Comparison of ENCODE assay signal across 8 cellular contexts in genomic region chr9:136244116-136244775, GRCh38. TPM values are rescaled to one million over a fixed set of nuclear protein-coding genes. Genes with fewer than 3 reads are reported as not detected.
DNase-seq lines count a peak whose midpoint lies in the region; ATAC-seq, FAIRE-seq and TF ChIP-seq lines count a peak whose summit lies in the region.

No MANE protein-coding gene starts in this region.

- H4K91ac ChIP-seq in trophoblast cell (ENCODE audit: low read depth, low read length), result no peak overlapping the region

- H3K9me3 ChIP-seq in SU-DHL-6 (ENCODE audit: insufficient read depth, low read length), result no peaks in the 10 kb centered on the region
- no peaks in the 10 kb centered on the region for H3K9me3 ChIP-seq in trophoblast cell (ENCODE audit: insufficient read depth, low read depth, low read length)

- H3K27me3 ChIP-seq in SU-DHL-6 (ENCODE audit: low read length), result no peaks in the 10 kb centered on the region
- no peaks in the 10 kb centered on the region for H3K27me3 ChIP-seq in trophoblast cell (ENCODE audit: insufficient read depth, low read length)

- H3K9me3 Mint-ChIP-seq in central memory CD8-positive, alpha-beta T cell, result no peaks in the 10 kb centered on the region

- FAIRE-seq in frontal cortex (lab: Jason Lieb, UNC), result no peak

- H3K79me2 ChIP-seq in SU-DHL-6 (ENCODE audit: insufficient read depth, low read length), result peaks cover 60% of the 10 kb centered on the region
- no peaks in the 10 kb centered on the region for H3K79me2 ChIP-seq in trophoblast cell (ENCODE audit: control insufficient read depth, insufficient read depth, low read length, poor library complexity)

- peak overlapping the region; percentile 93 for H3K4me3 Mint-ChIP-seq in central memory CD8-positive, alpha-beta T cell

- peak; percentile 46 for ATAC-seq in central memory CD8-positive, alpha-beta T cell (replicated peaks; ENCODE audit: extremely low read depth, poor library complexity, severe bottlenecking)
- no peak for ATAC-seq in GM19324 (IDR thresholded peaks at IDR 0.05; ENCODE audit: low FRiP score, unreplicated experiment)
- ATAC-seq in GM19035 (IDR thresholded peaks at IDR 0.05; ENCODE audit: unreplicated experiment), result no peak

- WGBS in trophoblast cell (ENCODE audit: extremely low coverage, insufficient coverage, insufficient read length), result no CpG with 5 or more reads among the region's 9 CpGs

- H2BK5ac ChIP-seq in trophoblast cell (ENCODE audit: low read depth, low read length, poor library complexity), result no peak overlapping the region

- peak overlapping the region; percentile 94 for H3K27ac Mint-ChIP-seq in central memory CD8-positive, alpha-beta T cell (ENCODE audit: low read depth)

- no peaks in the 10 kb centered on the region for H4K20me1 ChIP-seq in SU-DHL-6 (ENCODE audit: low read depth, low read length)

- H3K23ac ChIP-seq in trophoblast cell (ENCODE audit: low read length), result no peak overlapping the region

- no peak overlapping the region for H2BK120ac ChIP-seq in trophoblast cell (ENCODE audit: insufficient read depth, low read length, poor library complexity)

- peaks cover 9 to 12% of the 10 kb centered on the region in 2 experiments for H3K4me1 ChIP-seq in trophoblast cell (ENCODE audit: control insufficient read depth in 1 of 2, insufficient read depth in 2 of 2, low read length in 2 of 2)

- peaks cover 37% of the 10 kb centered on the region for H3K4me1 Mint-ChIP-seq in central memory CD8-positive, alpha-beta T cell

- no peak overlapping the region for H4K8ac ChIP-seq in trophoblast cell (ENCODE audit: low read depth, low read length)

- H3K36me3 Mint-ChIP-seq in central memory CD8-positive, alpha-beta T cell (ENCODE audit: insufficient read depth), result peaks cover 11% of the 10 kb centered on the region

- H2AFZ ChIP-seq in SU-DHL-6 (ENCODE audit: low read depth, low read length, severe bottlenecking) (no peak overlapping the region), trophoblast cell (ENCODE audit: insufficient read depth, low read length, poor library complexity) (no peak overlapping the region)

- no peak overlapping the region for H3K14ac ChIP-seq in trophoblast cell (ENCODE audit: low read length)

- no peaks in the 10 kb centered on the region for H3K79me1 ChIP-seq in trophoblast cell (ENCODE audit: low read length)

- peak; percentile 82 for DNase-seq in activated effector memory CD4-positive, alpha-beta T cell treated with anti-CD3 and anti-CD28 coated beads, Interleukin-2, amount 50 U/mL, for 16 hours
- no peak for DNase-seq in activated effector memory CD4-positive, alpha-beta T cell treated with Interleukin-2 at 50 U/mL for 16 hours
- no peak for DNase-seq in central memory CD8-positive, alpha-beta T cell (ENCODE audit: low spot score in 2 of 2)
- DNase-seq in trophoblast cell (no peak), frontal cortex (ENCODE audit: low spot score in 2 of 2) (no peak)

- no peak overlapping the region for H3K4ac ChIP-seq in trophoblast cell (ENCODE audit: low read depth, low read length)

- no peaks in the 10 kb centered on the region for H3K9me2 ChIP-seq in SU-DHL-6 (replicated peaks; ENCODE audit: insufficient read depth, low read length)

- no peak overlapping the region for H4K12ac ChIP-seq in trophoblast cell (ENCODE audit: low read depth, low read length)

- H3K27me3 Mint-ChIP-seq in central memory CD8-positive, alpha-beta T cell, result no peaks in the 10 kb centered on the region

- H3K4me2 ChIP-seq in SU-DHL-6 (ENCODE audit: low read depth, low read length, poor library complexity, severe bottlenecking), result peak overlapping the region; percentile 94
- peak overlapping the region; percentile 81 for H3K4me2 ChIP-seq in trophoblast cell (ENCODE audit: low read length)

- H3K4me3 ChIP-seq in SU-DHL-6 (ENCODE audit: insufficient read depth, low read length, poor library complexity, severe bottlenecking) (peak overlapping the region; percentile 82), trophoblast cell (ENCODE audit: low read depth, low read length) (no peak overlapping the region)

- H2BK12ac ChIP-seq in trophoblast cell (ENCODE audit: low read length), result no peak overlapping the region

- H3F3A ChIP-seq in SU-DHL-6 (ENCODE audit: insufficient read depth), result peaks cover 30% of the 10 kb centered on the region

- H3K36me3 ChIP-seq in SU-DHL-6 (ENCODE audit: low read length) (no peaks in the 10 kb centered on the region), trophoblast cell (ENCODE audit: control insufficient read depth in 1 of 2, insufficient read depth in 2 of 2, low read length in 2 of 2) (no peaks in the 10 kb centered on the region)

- H2AK5ac ChIP-seq in trophoblast cell (ENCODE audit: low read length), result no peak overlapping the region

- TF ChIP-seq CTCF in SU-DHL-6 (IDR thresholded peaks at IDR 0.05; ENCODE audit: insufficient read depth, low read length, poor library complexity, severe bottlenecking), result no peak

- H3K27ac ChIP-seq in SU-DHL-6 (ENCODE audit: low read depth, low read length) (peak overlapping the region; percentile 87), trophoblast cell (ENCODE audit: low read depth, low read length) (no peak overlapping the region)

- H3K9ac ChIP-seq in SU-DHL-6 (ENCODE audit: low read length) (peak overlapping the region; percentile 70), trophoblast cell (ENCODE audit: low read length) (no peak overlapping the region)

- H3K18ac ChIP-seq in trophoblast cell (ENCODE audit: low read length), result no peak overlapping the region

RNA-seq across cellular contexts. Expression of gene QSOX2, which starts 1.4 kb away (rescaled TPM):
- polyA plus RNA-seq in trophoblast cell (2013), result 3.9 and 4.3 TPM in 2 replicates
- total RNA-seq in frontal cortex, result 8.2 TPM

RNA-seq across cellular contexts. Expression of gene LHX3, which starts 39.3 kb away (rescaled TPM):
- 0.01 TPM in 2 replicates for polyA plus RNA-seq in trophoblast cell (2013)
- not detected for total RNA-seq in frontal cortex

RNA-seq across cellular contexts. Expression of gene CCDC187, which starts 59.6 kb away (rescaled TPM):
- polyA plus RNA-seq in trophoblast cell (2013), result 0.04 TPM in 2 replicates
- 0.41 TPM for total RNA-seq in frontal cortex
